10 cellular contexts compared by ENCODE assay signal in genomic region chr22:39207141-39208012, GRCh38. TPM values are rescaled to one million over a fixed set of nuclear protein-coding genes. Genes with fewer than 3 reads are reported as not detected.
A peak's percentile ranks its signal among the peaks of the same experiment; 100 is the strongest.
DNase-seq lines count a peak whose midpoint lies in the region; ATAC-seq and TF ChIP-seq lines count a peak whose summit lies in the region.
"Had no signal": no experiment of that assay in that cellular context is flagged by ENCODE, and none has a peak within 500 bp of the region (broad histone marks: within the 10 kb centered on the region; RNA-seq: fewer than 3 reads in every experiment).

No MANE protein-coding gene starts in this region.

- H3K27ac Mint-ChIP-seq in activated CD4-positive, alpha-beta memory T cell treated with anti-CD3 and anti-CD28 coated beads for 36 hours = peak overlapping the region; percentile 33
- H3K27ac Mint-ChIP-seq in activated CD4-positive, alpha-beta memory T cell treated with anti-CD3 and anti-CD28 coated beads, Interleukin-2, amount 10 ng/mL, durations not matched to agents 7 days and 5 days = no peak overlapping the region

- H3K27ac ChIP-seq in fibroblast of lung (ENCODE audit: insufficient read depth, low read length) (no peak overlapping the region), stomach (peak overlapping the region in 1 of 5 donors; percentile 25)

- H3K4me2 ChIP-seq in fibroblast of lung (ENCODE audit: extremely low read depth, insufficient read depth, low read length) = no peak overlapping the region

- no peaks in the 10 kb centered on the region for H4K20me1 ChIP-seq in fibroblast of lung (ENCODE audit: control insufficient read depth, extremely low read depth, insufficient read depth, low read length)

- CTCF ChIA-PET in activated CD4-positive, alpha-beta memory T cell treated with anti-CD3 and anti-CD28 coated beads for 36 hours (lab: Charles Lee) = interaction anchor here (0.8 kb wide), 2 partner anchors 8 to 99 kb away, joined by 3 read pairs; no protein-coding TSS in a partner anchor
- CTCF ChIA-PET in activated CD4-positive, alpha-beta memory T cell treated with anti-CD3 and anti-CD28 coated beads, Interleukin-2, amount 10 ng/mL, durations not matched to agents 7 days and 5 days (lab: Charles Lee) = interaction anchor here (0.6 to 1.0 kb wide), 2 partner anchors 32 to 36 kb away, joined by 3 read pairs; no protein-coding TSS in a partner anchor

- no peak overlapping the region for H3K4me3 Mint-ChIP-seq in activated CD4-positive, alpha-beta memory T cell treated with anti-CD3 and anti-CD28 coated beads for 36 hours
- no peak overlapping the region for H3K4me3 Mint-ChIP-seq in activated CD4-positive, alpha-beta memory T cell treated with anti-CD3 and anti-CD28 coated beads, Interleukin-2, amount 10 ng/mL, durations not matched to agents 7 days and 5 days

- H3K36me3 ChIP-seq in fibroblast of lung (ENCODE audit: control insufficient read depth, insufficient read depth, low read length) (no peaks in the 10 kb centered on the region), stomach (no peaks in the 10 kb centered on the region)

- H3K4me1 Mint-ChIP-seq in activated CD4-positive, alpha-beta memory T cell treated with anti-CD3 and anti-CD28 coated beads for 36 hours (ENCODE audit: low read depth) = peaks cover 24% of the 10 kb centered on the region
- H3K4me1 Mint-ChIP-seq in activated CD4-positive, alpha-beta memory T cell treated with anti-CD3 and anti-CD28 coated beads, Interleukin-2, amount 10 ng/mL, durations not matched to agents 7 days and 5 days = peaks cover 28% of the 10 kb centered on the region

- no peaks in the 10 kb centered on the region for H3K36me3 Mint-ChIP-seq in activated CD4-positive, alpha-beta memory T cell treated with anti-CD3 and anti-CD28 coated beads for 36 hours
- no peaks in the 10 kb centered on the region for H3K36me3 Mint-ChIP-seq in activated CD4-positive, alpha-beta memory T cell treated with anti-CD3 and anti-CD28 coated beads, Interleukin-2, amount 10 ng/mL, durations not matched to agents 7 days and 5 days (ENCODE audit: low read depth)

- H2AFZ ChIP-seq in fibroblast of lung (ENCODE audit: low read length) = no peak overlapping the region

- 43 to 68% (median 48%) methylated on average over 14 to 15 of the region's 15 CpGs for WGBS in stomach, 5 donors

- H3K27me3 Mint-ChIP-seq in activated CD4-positive, alpha-beta memory T cell treated with anti-CD3 and anti-CD28 coated beads for 36 hours = peaks cover 4% of the 10 kb centered on the region
- peaks cover 33% of the 10 kb centered on the region for H3K27me3 Mint-ChIP-seq in activated CD4-positive, alpha-beta memory T cell treated with anti-CD3 and anti-CD28 coated beads, Interleukin-2, amount 10 ng/mL, durations not matched to agents 7 days and 5 days

- no peaks in the 10 kb centered on the region for H3K9me3 Mint-ChIP-seq in activated CD4-positive, alpha-beta memory T cell treated with anti-CD3 and anti-CD28 coated beads for 36 hours
- no peaks in the 10 kb centered on the region for H3K9me3 Mint-ChIP-seq in activated CD4-positive, alpha-beta memory T cell treated with anti-CD3 and anti-CD28 coated beads, Interleukin-2, amount 10 ng/mL, durations not matched to agents 7 days and 5 days

- H3K4me1 ChIP-seq in fibroblast of lung (ENCODE audit: control insufficient read depth, extremely low read depth, insufficient read depth, low read length) (peaks cover 4% of the 10 kb centered on the region), stomach (peaks cover 0 to 23% (median 10%) of the 10 kb centered on the region in 4 donors)

- DNase-seq in activated CD4-positive, alpha-beta memory T cell treated with anti-CD3 and anti-CD28 coated beads for 36 hours = no peak
- no peak for DNase-seq in activated CD4-positive, alpha-beta memory T cell treated with anti-CD3 and anti-CD28 coated beads, Interleukin-2, amount 10 ng/mL, durations not matched to agents 7 days and 5 days
- DNase-seq in NCI-H774 (lab: John Stamatoyannopoulos, UW) = peak; percentile 56
- peak; percentile 23 to 62 for DNase-seq in fibroblast of lung (ENCODE audit: low read depth in 2 of 2)
- peak; percentile 48 for DNase-seq in stomach
- no peak for DNase-seq in activated CD4-positive, alpha-beta T cell treated with anti-CD3 and anti-CD28 coated beads for 48 hours
- DNase-seq in 8988T = no peak
- DNase-seq: activated gamma-delta T cell treated with Interleukin-2 at 50 U/mL for 16 hours, erythroblast had no signal

- intact Hi-C loops in activated CD4-positive, alpha-beta memory T cell treated with anti-CD3 and anti-CD28 coated beads for 36 hours (cut with micrococcal nuclease) = loop anchor here (5.0 kb wide), 1 partner anchor 35 kb away; no protein-coding TSS in a partner anchor
- intact Hi-C loops in stomach (cut with DNase I; ENCODE audit: low total_unique reads) = no loop called here

- no peaks in the 10 kb centered on the region for H3K79me2 ChIP-seq in fibroblast of lung (ENCODE audit: control insufficient read depth, insufficient read depth, low read length)

- no peak for TF ChIP-seq CTCF in fibroblast of lung (conservative IDR thresholded peaks at IDR 0.05 in 1 of 2, IDR thresholded peaks at IDR 0.05 in 1 of 2; ENCODE audit: low read depth in 1 of 2, low read length in 2 of 2)
- TF ChIP-seq CTCF in stomach (IDR thresholded peaks at IDR 0.05) = no peak

- no peak for TF ChIP-seq POLR2A in stomach (IDR thresholded peaks at IDR 0.05)

- no peaks in the 10 kb centered on the region for H3K27me3 ChIP-seq in fibroblast of lung (ENCODE audit: control insufficient read depth, insufficient read depth, low read length)
- peaks cover 0 to 3% (median 0%) of the 10 kb centered on the region in 3 donors for H3K27me3 ChIP-seq in stomach

- no peak for ATAC-seq in HG03025 (IDR thresholded peaks at IDR 0.05; ENCODE audit: low FRiP score, unreplicated experiment)

- H3K4me3 ChIP-seq in fibroblast of lung (replicated peaks in 1 of 4; ENCODE audit: control extremely low read depth in 1 of 4, insufficient read depth in 1 of 4, low read depth in 3 of 4, low read length in 4 of 4) = no peak overlapping the region
- H3K4me3 ChIP-seq in stomach = no peak overlapping the region

- no peak overlapping the region for H3K9ac ChIP-seq in fibroblast of lung (ENCODE audit: insufficient read depth, low read length)

- POLR2A ChIA-PET in activated CD4-positive, alpha-beta memory T cell treated with anti-CD3 and anti-CD28 coated beads for 36 hours (lab: Charles Lee) = no interaction called here
- POLR2A ChIA-PET in activated CD4-positive, alpha-beta memory T cell treated with anti-CD3 and anti-CD28 coated beads, Interleukin-2, amount 10 ng/mL, durations not matched to agents 7 days and 5 days (lab: Charles Lee) = interaction anchor here (0.9 kb wide), 1 partner anchor 16 kb away, joined by 3 read pairs; no protein-coding TSS in a partner anchor

- TF ChIP-seq EP300 in stomach (IDR thresholded peaks at IDR 0.05) = no peak

- no peaks in the 10 kb centered on the region for H3K9me3 ChIP-seq in fibroblast of lung (ENCODE audit: control insufficient read depth, insufficient read depth, low read depth, low read length)
- no peaks in the 10 kb centered on the region for H3K9me3 ChIP-seq in stomach

RNA-seq across cellular contexts. Expression of gene PDGFB, which starts 37.4 kb away (rescaled TPM):
- total RNA-seq in activated CD4-positive, alpha-beta memory T cell treated with anti-CD3 and anti-CD28 coated beads for 36 hours = 10 to 100 TPM; 11.7 to 13.3 TPM
- total RNA-seq in activated CD4-positive, alpha-beta memory T cell treated with anti-CD3 and anti-CD28 coated beads, Interleukin-2, amount 10 ng/mL, durations not matched to agents 7 days and 5 days = 1 to 10 TPM; 6.4 to 6.5 TPM
- total RNA-seq in fibroblast of lung = under 0.01 TPM in 1 of 2 replicates, not detected in the other
- 0.03 and 0.50 TPM in 2 replicates for polyA plus RNA-seq in fibroblast of lung
- polyA plus RNA-seq in fibroblast of lung (2012) = 0.03 and 0.68 TPM in 2 replicates
- 1.3 TPM in 1 of 2 replicates, not detected in the other for polyA minus RNA-seq in fibroblast of lung (ENCODE audit: low replicate concordance)
- 10 to 100 TPM in 2 of 5 donors, 1 to 10 TPM in 3; 1.2 to 58.5 (median 9.5) TPM for total RNA-seq in stomach
- 1 to 10 TPM; 3.6 to 4.1 (median 3.6) TPM for polyA plus RNA-seq in stomach

RNA-seq across cellular contexts. Expression of gene CBX7, which starts 54.9 kb away (rescaled TPM):
- total RNA-seq in activated CD4-positive, alpha-beta memory T cell treated with anti-CD3 and anti-CD28 coated beads for 36 hours = 10 to 100 TPM; 35.7 to 37.7 TPM
- total RNA-seq in activated CD4-positive, alpha-beta memory T cell treated with anti-CD3 and anti-CD28 coated beads, Interleukin-2, amount 10 ng/mL, durations not matched to agents 7 days and 5 days = 10 to 100 TPM; 24.9 to 25.0 TPM
- 8.7 and 14.7 TPM in 2 replicates for total RNA-seq in fibroblast of lung
- polyA plus RNA-seq in fibroblast of lung = 2.8 TPM in 2 replicates
- 4.1 TPM in 2 replicates for polyA plus RNA-seq in fibroblast of lung (2012)
- polyA minus RNA-seq in fibroblast of lung (ENCODE audit: low replicate concordance) = 5.1 and 7.6 TPM in 2 replicates
- total RNA-seq in stomach = 10 to 100 TPM; 10.1 to 84.6 (median 29.6) TPM
- 10 to 100 TPM; 28.6 to 46.3 (median 29.8) TPM for polyA plus RNA-seq in stomach

Comparison
In these comparisons a context has a peak if more than half of its experiments do, and no peak if none do; other contexts are left out.
1. DNase-seq: peak in NCI-H774 (single experiment), fibroblast of lung (2 of 2) and stomach (single experiment); none in activated CD4-positive, alpha-beta memory T cell treated with anti-CD3 and anti-CD28 coated beads for 36 hours (single experiment), activated CD4-positive, alpha-beta memory T cell treated with anti-CD3 and anti-CD28 coated beads, Interleukin-2, amount 10 ng/mL, durations not matched to agents 7 days and 5 days (single experiment), activated CD4-positive, alpha-beta T cell treated with anti-CD3 and anti-CD28 coated beads for 48 hours (single experiment) and 8988T (single experiment).